In the genomic region with DNA sequence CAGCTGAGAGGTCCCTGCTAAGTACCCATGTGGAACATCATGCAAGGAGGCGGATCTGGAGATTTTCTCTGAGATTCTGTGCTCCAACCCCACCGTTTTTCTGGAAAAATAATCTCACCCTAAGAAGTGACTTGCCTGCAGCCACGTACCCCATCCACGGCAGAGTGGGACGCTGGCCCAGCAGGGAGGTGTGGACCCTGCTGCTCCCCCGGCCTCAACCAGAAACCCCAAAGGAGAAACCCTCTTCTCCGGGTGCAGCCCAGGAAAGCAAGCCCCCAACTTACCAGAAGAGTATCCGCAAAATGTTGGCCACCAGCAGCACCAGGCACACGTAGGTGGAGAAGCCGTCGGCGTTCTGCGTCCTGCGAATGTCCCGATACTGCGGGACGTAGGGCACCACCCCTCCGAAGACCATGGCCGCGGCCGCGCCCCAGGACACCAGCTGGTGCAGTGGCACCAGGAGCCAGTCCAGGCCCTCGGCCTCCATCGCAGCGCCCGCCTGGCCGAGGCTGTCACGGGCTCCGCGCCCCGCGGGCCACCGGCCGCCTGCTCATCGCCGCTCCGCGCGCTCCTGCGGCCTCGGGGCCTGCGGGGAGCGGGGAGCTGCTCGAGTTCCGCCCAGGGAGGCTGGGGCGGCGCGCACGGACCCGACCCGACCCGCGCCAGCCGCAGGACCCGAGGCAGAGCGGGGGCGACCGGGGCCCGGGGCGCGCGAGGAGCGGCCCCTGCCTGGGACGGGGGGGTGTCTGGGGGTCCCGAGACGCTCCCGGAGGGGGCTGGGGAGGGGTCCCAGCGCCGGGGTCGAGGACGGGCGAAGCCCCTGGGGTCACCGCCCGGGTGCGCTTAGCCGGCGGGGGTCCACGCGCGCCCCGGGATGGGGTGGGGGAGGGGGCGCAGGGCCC, we compare ENCODE assay signal across 8 cellular contexts. TPM values are rescaled to one million over a fixed set of nuclear protein-coding genes. Genes with fewer than 3 reads are reported as not detected.
DNase-seq lines count a peak whose midpoint lies in the region; ATAC-seq and TF ChIP-seq lines count a peak whose summit lies in the region.

No MANE protein-coding gene starts in this region.

- DNase-seq in NCI-H748 (lab: John Stamatoyannopoulos, UW; ENCODE audit: unreplicated experiment) (peak; percentile 63), NCI-H748 treated with DMSO at 0.1 percent for 48 hours (lab: John Stamatoyannopoulos, UW) (no peak), T-cell (peak in 5 of 34 experiments; percentile 17 to 28 (median 26)), epithelial cell of proximal tubule (ENCODE audit: low read depth) (no peak), cerebellar cortex (ENCODE audit: low spot score) (no peak), activated gamma-delta T cell (lab: John Stamatoyannopoulos, UW) (no peak)

- no peaks in the 10 kb centered on the region for H3K9me3 Mint-ChIP-seq in T-cell

- ATAC-seq in HG03045 (IDR thresholded peaks at IDR 0.05; ENCODE audit: unreplicated experiment) = peak; percentile 27
- peak; percentile 22 to 53 (median 40) for ATAC-seq in T-cell (replicated peaks in 1 of 4)

- H3K36me3 ChIP-seq in muscle layer of colon (ENCODE audit: insufficient read depth, low read length) = no peaks in the 10 kb centered on the region

- peak overlapping the region; percentile 36 for H3K9ac ChIP-seq in muscle layer of colon (ENCODE audit: low read length)

- H3K9me3 ChIP-seq in muscle layer of colon (ENCODE audit: low read length) = no peaks in the 10 kb centered on the region

- H3K4me3 ChIP-seq in epithelial cell of proximal tubule (ENCODE audit: low read depth, low read length) (peak overlapping the region; percentile 78), muscle layer of colon (ENCODE audit: low read depth in 1 of 2, low read length in 2 of 2) (peak overlapping the region; percentile 72 to 91)

- H3K27me3 ChIP-seq in muscle layer of colon (ENCODE audit: control insufficient read depth in 1 of 2, insufficient read depth in 2 of 2, low read length in 2 of 2) = no peaks in the 10 kb centered on the region

- CTCF ChIA-PET in T-cell (lab: Charles Lee) = no interaction called here

- TF ChIP-seq CTCF in epithelial cell of proximal tubule (conservative IDR thresholded peaks at IDR 0.05; ENCODE audit: low read depth, low read length) = no peak

- peaks cover 30 to 40% (median 37%) of the 10 kb centered on the region in 3 donors for H3K4me1 Mint-ChIP-seq in T-cell

- peaks cover 10% of the 10 kb centered on the region for H3K36me3 Mint-ChIP-seq in T-cell

- H3K4me1 ChIP-seq in muscle layer of colon (ENCODE audit: insufficient read depth, low read length) = peaks cover 28% of the 10 kb centered on the region

- H3K27ac Mint-ChIP-seq in T-cell = peak overlapping the region; percentile 48 to 65

- POLR2A ChIA-PET in T-cell (lab: Charles Lee) = no interaction called here

- peak overlapping the region; percentile 83 to 86 (median 86) for H3K4me3 Mint-ChIP-seq in T-cell

- peak overlapping the region; percentile 63 for H3K27ac ChIP-seq in muscle layer of colon (ENCODE audit: low read depth, low read length)

- no peaks in the 10 kb centered on the region for H3K27me3 Mint-ChIP-seq in T-cell

RNA-seq across cellular contexts. Expression of a gene that starts 0.8 kb away (rescaled TPM):
- total RNA-seq in T-cell (10 to 100 TPM; 28.4 to 66.5 (median 37.6) TPM), epithelial cell of proximal tubule (28.1 and 41.7 TPM in 2 replicates)

RNA-seq across cellular contexts. Expression of a gene that starts 13.8 kb away (rescaled TPM):
- total RNA-seq in T-cell = 10 to 100 TPM; 17.3 to 26.6 (median 20.6) TPM
- 35.5 and 44.7 TPM in 2 replicates for total RNA-seq in epithelial cell of proximal tubule

RNA-seq across cellular contexts. Expression of a gene that starts 37.7 kb away (rescaled TPM):
- 10 to 100 TPM; 61.2 to 77.8 (median 72.7) TPM for total RNA-seq in T-cell
- 84.7 and 97.9 TPM in 2 replicates for total RNA-seq in epithelial cell of proximal tubule
